ENCODE assay signal across 9 cellular contexts in genomic region chr3:148957586-148957985, GRCh38. TPM values are rescaled to one million over a fixed set of nuclear protein-coding genes. Genes with fewer than 3 reads are reported as not detected.
DNase-seq lines count a peak whose midpoint lies in the region; ATAC-seq, FAIRE-seq and TF ChIP-seq lines count a peak whose summit lies in the region.
"Had no signal": no experiment of that assay in that cellular context is flagged by ENCODE, and none has a peak within 500 bp of the region (broad histone marks: within the 10 kb centered on the region; RNA-seq: fewer than 3 reads in every experiment).

No MANE protein-coding gene starts in this region.

- H3K27ac ChIP-seq in keratinocyte (ENCODE audit: control insufficient read depth, insufficient read depth, low read length) (no peak overlapping the region), testis (no peak overlapping the region)

- intact Hi-C loops in activated T-helper 1 cell treated with anti-CD3 and anti-CD28 coated beads, Interleukin-12 subunit alpha, Interleukin-12 subunit beta, Interleukin-2, Interleukin-4 antibody, amounts not matched to agents 30 ng/mL and 10 ng/mL and 1 ng/mL, durations not matched to agents 14 hours and 24 hours and 36 hours (cut with micrococcal nuclease) = loop anchor here (5.0 kb wide), 1 partner anchor 130 kb away; the partner anchor contains the start of gene HLTF
- intact Hi-C loops in testis (cut with DNase I; ENCODE audit: low total_unique reads) = loop anchor here (10.0 kb wide), 2 partner anchors 317 to 517 kb away; partner anchors contain the start of gene TM4SF4

- no peak overlapping the region for H2AFZ ChIP-seq in keratinocyte (ENCODE audit: control insufficient read depth, low read length)

- H3K36me3 ChIP-seq in keratinocyte (ENCODE audit: control insufficient read depth in 2 of 2, extremely low read depth in 1 of 2, insufficient read depth in 2 of 2, low read length in 2 of 2) (no peaks in the 10 kb centered on the region), testis (ENCODE audit: low read depth, missing control alignments) (no peaks in the 10 kb centered on the region)

- H4K20me1 ChIP-seq in keratinocyte (ENCODE audit: control insufficient read depth, extremely low read depth, insufficient read depth, low read length) = no peaks in the 10 kb centered on the region

- H3K4me1 ChIP-seq in keratinocyte (ENCODE audit: control insufficient read depth, extremely low read depth, insufficient read depth, low read length) (no peaks in the 10 kb centered on the region), testis (peaks cover 9% of the 10 kb centered on the region)

- no peaks in the 10 kb centered on the region for H3K9me1 ChIP-seq in keratinocyte (ENCODE audit: control insufficient read depth, extremely low read depth, insufficient read depth, low read length)

- no peak overlapping the region for H3K4me2 ChIP-seq in keratinocyte (ENCODE audit: control insufficient read depth, extremely low read depth, insufficient read depth, low read depth, low read length)

- H3K4me1 Mint-ChIP-seq in activated T-helper 1 cell treated with anti-CD3 and anti-CD28 coated beads, Interleukin-12 subunit alpha, Interleukin-12 subunit beta, Interleukin-2, Interleukin-4 antibody, amounts not matched to agents 30 ng/mL and 10 ng/mL and 1 ng/mL, durations not matched to agents 14 hours and 24 hours and 36 hours (ENCODE audit: low read depth) = peaks cover 10% of the 10 kb centered on the region
- H3K4me1 Mint-ChIP-seq: naive B cell had no signal

- H3K9me3 ChIP-seq in keratinocyte (ENCODE audit: control insufficient read depth, low read depth, low read length) (no peaks in the 10 kb centered on the region), testis (no peaks in the 10 kb centered on the region)

- no peak for FAIRE-seq in keratinocyte (lab: Jason Lieb, UNC)

- no peaks in the 10 kb centered on the region for H3K36me3 Mint-ChIP-seq in activated T-helper 1 cell treated with anti-CD3 and anti-CD28 coated beads, Interleukin-12 subunit alpha, Interleukin-12 subunit beta, Interleukin-2, Interleukin-4 antibody, amounts not matched to agents 30 ng/mL and 10 ng/mL and 1 ng/mL, durations not matched to agents 14 hours and 24 hours and 36 hours (ENCODE audit: low read depth)
- H3K36me3 Mint-ChIP-seq: naive B cell had no signal

- no peak overlapping the region for H3K4me3 Mint-ChIP-seq in activated T-helper 1 cell treated with anti-CD3 and anti-CD28 coated beads, Interleukin-12 subunit alpha, Interleukin-12 subunit beta, Interleukin-2, Interleukin-4 antibody, amounts not matched to agents 30 ng/mL and 10 ng/mL and 1 ng/mL, durations not matched to agents 14 hours and 24 hours and 36 hours
- H3K4me3 Mint-ChIP-seq: naive B cell had no signal

- dilution Hi-C loops in keratinocyte (cut with MboI; ENCODE audit: extremely low pct_ligation_motif_present, low sequenced_read_pairs) = no loop called here

- TF ChIP-seq CTCF in keratinocyte (optimal IDR thresholded peaks at IDR 0.05 in 1 of 3, IDR thresholded peaks at IDR 0.05 in 1 of 3, conservative IDR thresholded peaks at IDR 0.05 in 1 of 3; ENCODE audit: extremely low read depth in 1 of 3, insufficient read depth in 2 of 3, low read length in 3 of 3) (peak in 2 of 3 experiments; percentile 25 to 47), testis (IDR thresholded peaks at IDR 0.05) (no peak)

- H3K4me3 ChIP-seq in keratinocyte (ENCODE audit: control insufficient read depth in 2 of 3, extremely low read depth in 1 of 3, insufficient read depth in 2 of 3, low read depth in 1 of 3, low read length in 3 of 3) (no peak overlapping the region), testis (no peak overlapping the region)

- peaks cover 30% of the 10 kb centered on the region for H3K27me3 Mint-ChIP-seq in activated T-helper 1 cell treated with anti-CD3 and anti-CD28 coated beads, Interleukin-12 subunit alpha, Interleukin-12 subunit beta, Interleukin-2, Interleukin-4 antibody, amounts not matched to agents 30 ng/mL and 10 ng/mL and 1 ng/mL, durations not matched to agents 14 hours and 24 hours and 36 hours (ENCODE audit: insufficient read depth)

- DNase-seq in NCI-H2227 (lab: John Stamatoyannopoulos, UW; ENCODE audit: unreplicated experiment) = peak; percentile 1
- no peak for DNase-seq in NCI-H2227 treated with DMSO at 0.1 percent for 48 hours (lab: John Stamatoyannopoulos, UW)
- peak; percentile 58 for DNase-seq in SKM-1 (lab: John Stamatoyannopoulos, UW; ENCODE audit: unreplicated experiment)
- DNase-seq in keratinocyte (ENCODE audit: low read depth, low spot score) = no peak
- DNase-seq in activated T-helper 1 cell treated with anti-CD3 and anti-CD28 coated beads, Interleukin-12 subunit alpha, Interleukin-12 subunit beta, Interleukin-2, Interleukin-4 antibody, amounts not matched to agents 30 ng/mL and 10 ng/mL and 1 ng/mL, durations not matched to agents 14 hours and 24 hours and 36 hours (ENCODE audit: low spot score) = no peak
- no peak for DNase-seq in stimulated activated CD8-positive, alpha-beta memory T cell treated with anti-CD3 and anti-CD28 coated beads, Interleukin-4, amount 100 ng/mL, for 48 hours
- DNase-seq in testis = no peak
- DNase-seq: naive B cell had no signal

- no peak overlapping the region for H3K27ac Mint-ChIP-seq in activated T-helper 1 cell treated with anti-CD3 and anti-CD28 coated beads, Interleukin-12 subunit alpha, Interleukin-12 subunit beta, Interleukin-2, Interleukin-4 antibody, amounts not matched to agents 30 ng/mL and 10 ng/mL and 1 ng/mL, durations not matched to agents 14 hours and 24 hours and 36 hours

- no peak for TF ChIP-seq POLR2A in testis (IDR thresholded peaks at IDR 0.05)

- H3K9ac ChIP-seq in keratinocyte (ENCODE audit: control insufficient read depth, extremely low read depth, insufficient read depth, low read length) = no peak overlapping the region

- ATAC-seq in HG02623 (IDR thresholded peaks at IDR 0.05; ENCODE audit: unreplicated experiment) = peak; percentile 59

- WGBS in testis, 2 donors = 83 to 92% methylated on average over 2 of the region's 2 CpGs

- no peaks in the 10 kb centered on the region for H3K27me3 ChIP-seq in keratinocyte (ENCODE audit: control insufficient read depth, extremely low read depth, insufficient read depth, low read length)
- H3K27me3 ChIP-seq in testis = no peaks in the 10 kb centered on the region

- no peaks in the 10 kb centered on the region for H3K79me2 ChIP-seq in keratinocyte (ENCODE audit: control insufficient read depth, insufficient read depth, low read length)

- H3K9me3 Mint-ChIP-seq in activated T-helper 1 cell treated with anti-CD3 and anti-CD28 coated beads, Interleukin-12 subunit alpha, Interleukin-12 subunit beta, Interleukin-2, Interleukin-4 antibody, amounts not matched to agents 30 ng/mL and 10 ng/mL and 1 ng/mL, durations not matched to agents 14 hours and 24 hours and 36 hours = no peaks in the 10 kb centered on the region
- H3K9me3 Mint-ChIP-seq: naive B cell had no signal

RNA-seq across cellular contexts. Expression of gene GYG1, which starts 33.8 kb away (rescaled TPM):
- polyA plus RNA-seq in keratinocyte (20.6 to 25.7 TPM (median 25.2 TPM) in 3 replicates), testis (ENCODE audit: insufficient read depth, low read depth, low replicate concordance) (303 TPM)
- polyA plus RNA-seq in keratinocyte (2011; ENCODE audit: low read depth) = 14.0 TPM
- 20.0 and 42.6 TPM in 2 replicates for polyA plus RNA-seq in keratinocyte (2011; cell fraction: cytosol; rRNA removed)
- polyA plus RNA-seq in keratinocyte (2011; cell fraction: nucleus; rRNA removed) = 14.6 and 17.5 TPM in 2 replicates
- 31.1 and 40.7 TPM in 2 replicates for polyA plus RNA-seq in keratinocyte (2012; ENCODE audit: low replicate concordance)
- polyA minus RNA-seq in keratinocyte = 15.1 to 24.6 TPM (median 17.9 TPM) in 3 replicates
- 20.5 TPM for polyA minus RNA-seq in keratinocyte (2011; cell fraction: cytosol; rRNA and poly(A)+ RNA removed)
- 7.6 and 8.1 TPM in 2 replicates for polyA minus RNA-seq in keratinocyte (2011; cell fraction: nucleus; rRNA and poly(A)+ RNA removed)
- 33.6 and 34.1 TPM in 2 replicates for total RNA-seq in activated T-helper 1 cell treated with anti-CD3 and anti-CD28 coated beads, Interleukin-12 subunit alpha, Interleukin-12 subunit beta, Interleukin-2, Interleukin-4 antibody, amounts not matched to agents 30 ng/mL and 10 ng/mL and 1 ng/mL, durations not matched to agents 14 hours and 24 hours and 36 hours
- total RNA-seq in testis = 100 to 1,000 TPM; 128 to 138 TPM

Comparison
In these comparisons a context has a peak if more than half of its experiments do, and no peak if none do; other contexts are left out.
1. DNase-seq: peak in NCI-H2227 (single experiment) and SKM-1 (single experiment); none in NCI-H2227 treated with DMSO at 0.1 percent for 48 hours (single experiment), keratinocyte (single experiment), activated T-helper 1 cell treated with anti-CD3 and anti-CD28 coated beads, Interleukin-12 subunit alpha, Interleukin-12 subunit beta, Interleukin-2, Interleukin-4 antibody, amounts not matched to agents 30 ng/mL and 10 ng/mL and 1 ng/mL, durations not matched to agents 14 hours and 24 hours and 36 hours (single experiment), stimulated activated CD8-positive, alpha-beta memory T cell treated with anti-CD3 and anti-CD28 coated beads, Interleukin-4, amount 100 ng/mL, for 48 hours (single experiment) and testis (single experiment).
2. CTCF ChIP-seq: peak in keratinocyte (2 of 3); none in testis (0 of 3).